ENCODE assay signal across 7 cellular contexts in the genomic region with DNA sequence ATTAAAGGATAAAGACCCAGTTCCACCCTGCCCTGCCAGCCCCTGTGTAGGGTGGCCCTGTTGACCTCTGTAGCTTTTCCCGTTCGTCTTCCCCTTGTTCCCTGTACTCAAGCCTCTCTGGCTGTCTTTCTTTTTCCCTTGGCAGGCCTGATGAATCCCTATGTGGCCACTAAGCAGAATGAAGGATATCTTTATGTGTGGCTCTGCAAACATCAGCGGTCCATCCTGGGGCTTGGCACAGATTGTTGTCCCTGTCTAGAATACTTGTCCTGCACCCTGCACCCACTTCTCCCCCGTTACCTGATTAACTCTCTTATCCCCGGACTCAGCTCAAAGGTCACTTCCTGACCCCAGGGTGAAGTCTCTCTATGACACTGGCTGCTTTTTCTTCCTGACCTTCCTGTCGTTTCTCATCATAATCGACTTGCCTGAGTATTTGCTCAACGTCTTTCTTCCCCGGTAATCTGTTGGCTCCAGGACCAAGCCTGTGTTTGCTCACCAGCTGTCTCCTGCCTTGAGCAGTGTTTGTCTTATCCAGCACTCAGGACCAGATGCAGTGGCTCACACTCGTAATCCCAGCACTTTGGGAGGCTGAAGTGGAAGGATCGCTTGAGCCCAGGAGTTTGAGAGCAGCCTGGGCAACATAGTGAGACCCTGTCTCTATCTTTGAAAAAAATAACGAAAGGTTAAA. TPM values are rescaled to one million over a fixed set of nuclear protein-coding genes. Genes with fewer than 3 reads are reported as not detected.
"Had no signal": no experiment of that assay in that cellular context is flagged by ENCODE, and none has a peak within 500 bp of the region (broad histone marks: within the 10 kb centered on the region; RNA-seq: fewer than 3 reads in every experiment).

No MANE protein-coding gene starts in this region.

RNA-seq across cellular contexts. Expression of gene RSPH10B2, which starts 9.3 kb away (rescaled TPM):
- total RNA-seq: HT1080, LHCN-M2, MCF 10A, Peyer's patch, Right ventricle myocardium inferior, RPMI7951 had no signal
- polyA plus RNA-seq: IgD-negative memory B cell had no signal
